1 cellular context compared by ENCODE assay signal in genomic region chr14:35296505-35296904, GRCh38.
TF ChIP-seq lines count a peak whose summit lies in the region.

No MANE protein-coding gene starts in this region.

TF ChIP-seq in GM23338, 12 proteins besides CTCF, POLR2A, EP300 and RAD21 (continued from another document):
- TF ChIP-seq ZNF462 (CRISPR knock-in tag; IDR thresholded peaks at IDR 0.05) (no peak), NANOG (IDR thresholded peaks at IDR 0.05; ENCODE audit: borderline replicate concordance) (no peak), EZH2phosphoT487 (IDR thresholded peaks at IDR 0.05; ENCODE audit: unreplicated experiment) (no peak), ETS1 (IDR thresholded peaks at IDR 0.05) (no peak), JUNB (IDR thresholded peaks at IDR 0.05; ENCODE audit: unreplicated experiment) (no peak), EZH2 (IDR thresholded peaks at IDR 0.05; ENCODE audit: low read depth, unreplicated experiment) (no peak), ZNF114 (CRISPR knock-in tag; IDR thresholded peaks at IDR 0.05) (no peak)
TF ChIP-seq in GM23338: peak in this region for 0.
